In the genomic region with DNA sequence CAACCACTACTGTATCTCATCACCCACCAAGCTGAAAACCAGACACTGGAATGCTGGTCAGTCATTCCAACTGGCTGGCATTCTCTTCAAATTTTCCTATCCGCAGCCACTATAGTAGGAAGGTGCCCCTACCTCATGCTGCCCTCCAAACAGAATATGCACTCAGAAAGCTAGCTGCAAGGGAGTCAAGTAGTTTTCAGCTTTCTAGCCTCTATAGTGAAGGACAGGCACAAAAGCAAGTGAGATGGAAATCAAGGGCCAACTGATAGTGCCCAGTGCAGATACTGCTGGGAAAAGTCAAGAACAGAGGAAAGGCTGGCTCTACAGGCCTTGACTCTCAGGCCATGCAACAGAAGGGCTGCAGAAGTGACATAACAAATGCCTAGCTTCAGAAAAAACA, we compare ENCODE assay signal across 3 cellular contexts.
A peak's percentile ranks its signal among the peaks of the same experiment; 100 is the strongest.
TF ChIP-seq lines count a peak whose summit lies in the region.

No MANE protein-coding gene starts in this region.

TF ChIP-seq in A549, 52 proteins besides CTCF, POLR2A, EP300 and RAD21:
- TF ChIP-seq CBX2 (IDR thresholded peaks at IDR 0.05; ENCODE audit: borderline replicate concordance, low read depth) (no peak), NR3C1 (IDR thresholded peaks at IDR 0.05) (no peak), HMGXB4 (CRISPR knock-in tag; IDR thresholded peaks at IDR 0.05; ENCODE audit: borderline replicate concordance) (no peak)

TF ChIP-seq in HEK293, 187 proteins besides CTCF, POLR2A, EP300 and RAD21:
- TF ChIP-seq FEZF1 (tag by site-specific recombination; IDR thresholded peaks at IDR 0.05) (no peak), ZNF488 (tag by site-specific recombination; IDR thresholded peaks at IDR 0.05) (no peak), ZNF138 (tag by site-specific recombination; IDR thresholded peaks at IDR 0.05; ENCODE audit: borderline replicate concordance) (no peak), ZNF280D (tag by site-specific recombination; IDR thresholded peaks at IDR 0.05) (peak; percentile 65; the same call in 1 of the 2 replicates), KLF7 (tag by site-specific recombination; IDR thresholded peaks at IDR 0.05; ENCODE audit: borderline replicate concordance) (no peak), ZNF37A (tag by site-specific recombination; IDR thresholded peaks at IDR 0.05) (no peak), ZNF610 (tag by site-specific recombination; IDR thresholded peaks at IDR 0.05; ENCODE audit: borderline replicate concordance) (0 out of 2 replicates have a peak, but pooled peaks have one; percentile 18), ZNF350 (tag by site-specific recombination; IDR thresholded peaks at IDR 0.05) (no peak), ZNF112 (tag by site-specific recombination; IDR thresholded peaks at IDR 0.05) (no peak), ZNF658 (tag by site-specific recombination; IDR thresholded peaks at IDR 0.05) (no peak), ZSCAN30 (tag by site-specific recombination; IDR thresholded peaks at IDR 0.05) (no peak), ZNF785 (tag by site-specific recombination; IDR thresholded peaks at IDR 0.05) (no peak), ZNF169 (tag by site-specific recombination; IDR thresholded peaks at IDR 0.05) (no peak), RBAK (tag by site-specific recombination; IDR thresholded peaks at IDR 0.05) (no peak), SETDB1 (IDR thresholded peaks at IDR 0.05; ENCODE audit: insufficient read length, low read length) (peak; percentile 94), HOXD13 (CRISPR knock-in tag; IDR thresholded peaks at IDR 0.05; ENCODE audit: borderline replicate concordance) (no peak), TRIM28 (IDR thresholded peaks at IDR 0.05; ENCODE audit: borderline replicate concordance, low read length) (peak; percentile 98; the same call in 1 of the 2 replicates), ZNF623 (tag by site-specific recombination; IDR thresholded peaks at IDR 0.05) (no peak), ZNF549 (tag by site-specific recombination; IDR thresholded peaks at IDR 0.05) (0 out of 2 replicates have a peak, but pooled peaks have one; percentile 56), ZNF596 (tag by site-specific recombination; IDR thresholded peaks at IDR 0.05) (no peak), ZNF626 (tag by site-specific recombination; IDR thresholded peaks at IDR 0.05) (peak; percentile 89; the same call in 1 of the 2 replicates), KLF1 (tag by site-specific recombination; IDR thresholded peaks at IDR 0.05) (no peak), ZNF311 (tag by site-specific recombination; IDR thresholded peaks at IDR 0.05; ENCODE audit: borderline replicate concordance) (no peak), ZNF776 (tag by site-specific recombination; IDR thresholded peaks at IDR 0.05; ENCODE audit: borderline replicate concordance) (no peak), ZEB2 (tag by site-specific recombination; IDR thresholded peaks at IDR 0.05) (no peak)

TF ChIP-seq in GM12878, 131 proteins besides CTCF, POLR2A, EP300 and RAD21:
- TF ChIP-seq CBX5 (IDR thresholded peaks at IDR 0.05; ENCODE audit: low read depth) (0 out of 2 replicates have a peak, but pooled peaks have one; percentile 62), BHLHE40 (IDR thresholded peaks at IDR 0.05; ENCODE audit: borderline replicate concordance in 1 of 2, low read depth in 2 of 2, low read length in 1 of 2) (no peak)
TF ChIP-seq in GM12878: peak in this region for 1.
